In the genomic region with DNA sequence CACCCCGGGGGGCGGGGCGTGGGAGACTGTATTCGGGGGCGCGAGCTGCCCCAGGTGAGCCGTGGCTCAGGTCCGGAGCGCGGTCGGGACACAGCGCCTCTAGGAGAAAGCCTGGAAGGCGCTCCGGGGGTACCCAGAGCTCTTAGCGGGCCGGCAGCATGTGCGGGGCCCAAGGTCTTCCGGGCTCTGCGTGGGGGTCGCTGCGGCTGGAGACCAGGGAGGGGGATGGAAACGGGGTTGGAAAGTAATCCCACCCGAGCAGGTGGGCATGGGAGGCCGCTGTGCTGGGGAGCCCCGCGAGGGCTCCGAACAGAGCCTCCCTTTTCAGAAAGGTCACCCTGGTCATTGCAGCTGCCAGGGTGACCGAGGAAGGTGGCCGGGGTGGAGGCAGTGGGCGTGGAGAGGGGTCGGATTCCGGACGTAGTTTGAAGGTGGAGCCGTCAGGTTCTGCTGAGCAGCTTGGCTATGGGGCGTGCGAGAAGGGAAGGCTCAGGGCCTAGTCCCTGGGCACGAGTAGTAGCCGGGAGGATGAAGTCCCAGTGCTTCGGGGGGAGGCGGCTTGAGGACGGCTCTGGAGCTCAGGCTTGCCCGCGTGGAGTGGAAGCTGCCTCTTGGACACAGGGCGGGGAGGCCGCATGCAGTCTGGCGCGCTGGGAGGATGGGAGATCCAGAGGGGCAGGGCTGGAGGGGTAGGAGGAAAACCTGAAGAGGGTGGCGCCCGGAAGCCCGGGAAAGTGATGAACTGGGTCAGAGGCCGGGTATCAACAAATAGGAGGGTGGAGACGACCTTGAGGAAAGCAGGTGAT, we compare ENCODE assay signal across 8 cellular contexts. TPM values are rescaled to one million over a fixed set of nuclear protein-coding genes. Genes with fewer than 3 reads are reported as not detected.
DNase-seq lines count a peak whose midpoint lies in the region; TF ChIP-seq lines count a peak whose summit lies in the region.

A gene (plus strand): TSS at position 31 of the 806 bp plus-strand sequence. CDS start 9,510 bp downstream, outside the sequence.

- H3K4me3 Mint-ChIP-seq in Caco-2 (ENCODE audit: unreplicated experiment): peak within 1 kb of the TSS; percentile 85
- H3K4me3 Mint-ChIP-seq in mesothelial cell of epicardium: peak within 1 kb of the TSS; percentile 85

- H3K27me3 Mint-ChIP-seq in Caco-2 (ENCODE audit: insufficient read depth, unreplicated experiment) (no peaks in the 10 kb centered on the region), mesothelial cell of epicardium (ENCODE audit: low read depth) (no peaks in the 10 kb centered on the region)

- TF ChIP-seq CTCF in Caco-2 (IDR thresholded peaks at IDR 0.05; ENCODE audit: insufficient read depth in 1 of 2, low read depth in 1 of 2, low read length in 1 of 2, severe bottlenecking in 1 of 2, unreplicated experiment in 1 of 2) (peak in 1 of 2 experiments; percentile 3), GM20000 (IDR thresholded peaks at IDR 0.05; ENCODE audit: extremely low read depth, missing control alignments) (no peak), mesothelial cell of epicardium (IDR thresholded peaks at IDR 0.05; ENCODE audit: unreplicated experiment) (no peak)

- H3K27me3 ChIP-seq in Caco-2 (replicated peaks; ENCODE audit: control insufficient read depth, insufficient read depth, low read length) (no peaks in the 10 kb centered on the region), endocrine pancreas (ENCODE audit: control insufficient read depth, insufficient read depth, low read length) (no peaks in the 10 kb centered on the region)

- H3K9me3 ChIP-seq in Caco-2 (no peaks in the 10 kb centered on the region), endocrine pancreas (ENCODE audit: control insufficient read depth, low read length) (no peaks in the 10 kb centered on the region)

- peak within 1 kb of the TSS; percentile 90 for H3K27ac Mint-ChIP-seq in Caco-2 (ENCODE audit: unreplicated experiment)
- peak within 1 kb of the TSS; percentile 98 for H3K27ac Mint-ChIP-seq in mesothelial cell of epicardium

- BruUV-seq in Caco-2 (replicated peaks; lab: Mats Ljungman, UMichigan): no TSS peak

- intact Hi-C loops in Caco-2 (cut with micrococcal nuclease; ENCODE audit: unreplicated experiment): loop anchor here (1.0 to 5.0 kb wide), 5 partner anchors 41 to 246 kb away; a partner anchor contains a TSS

- peaks cover 10% of the 10 kb centered on the region for H3K4me1 Mint-ChIP-seq in Caco-2 (ENCODE audit: low read depth, unreplicated experiment)
- peaks cover 12% of the 10 kb centered on the region for H3K4me1 Mint-ChIP-seq in mesothelial cell of epicardium

- H3K4me1 ChIP-seq in Caco-2 (peaks cover 14% of the 10 kb centered on the region), endocrine pancreas (ENCODE audit: control insufficient read depth, insufficient read depth, low read length) (no peaks in the 10 kb centered on the region)

- no peaks in the 10 kb centered on the region for H3K36me3 ChIP-seq in Caco-2 (ENCODE audit: control insufficient read depth, insufficient read depth, low read length)
- no peaks in the 10 kb centered on the region for H3K36me3 ChIP-seq in endocrine pancreas (ENCODE audit: control insufficient read depth, insufficient read depth, low read length)

- peaks cover 11% of the 10 kb centered on the region for H3K36me3 Mint-ChIP-seq in Caco-2 (ENCODE audit: insufficient read depth, unreplicated experiment)
- peaks cover 15% of the 10 kb centered on the region for H3K36me3 Mint-ChIP-seq in mesothelial cell of epicardium

- CTCF ChIA-PET in Caco-2 (lab: Charles Lee): interaction anchor here (0.5 to 2.8 kb wide), 22 partner anchors 11 to 1341 kb away, joined by 3 to 51 read pairs (median 4); a partner anchor contains a TSS

- POLR2A ChIA-PET in Caco-2 (lab: Charles Lee): interaction anchor here (0.6 to 3.3 kb wide), 7 partner anchors 27 to 299 kb away, joined by 3 to 30 read pairs (median 3); a partner anchor contains a TSS

- H3K9ac ChIP-seq in endocrine pancreas (ENCODE audit: control insufficient read depth, insufficient read depth, low read length): peak within 1 kb of the TSS; percentile 84

- H3K4me3 ChIP-seq in Caco-2 (ENCODE audit: low read depth, low read length) (peak within 1 kb of the TSS; percentile 67), endocrine pancreas (ENCODE audit: control insufficient read depth, insufficient read depth, low read length) (peak within 1 kb of the TSS; percentile 57)

- no peaks in the 10 kb centered on the region for H3K9me3 Mint-ChIP-seq in Caco-2 (ENCODE audit: unreplicated experiment)
- peaks cover 20% of the 10 kb centered on the region for H3K9me3 Mint-ChIP-seq in mesothelial cell of epicardium

- peak; percentile 90 to 93 for DNase-seq in Caco-2
- DNase-seq in GM20000 (ENCODE audit: low spot score): peak; percentile 80
- peak; percentile 65 for DNase-seq in HS-5 (ENCODE audit: low read depth)
- DNase-seq in NOMO-1 (lab: John Stamatoyannopoulos, UW; ENCODE audit: unreplicated experiment in 2 of 2): peak; percentile 89 to 90
- peak; percentile 58 to 77 (median 63) for DNase-seq in activated CD8-positive, alpha-beta memory T cell treated with anti-CD3 and anti-CD28 coated beads for 48 hours (ENCODE audit: low read depth in 2 of 3, low spot score in 2 of 3)
- peak; percentile 53 to 79 for DNase-seq in mesothelial cell of epicardium (ENCODE audit: low spot score in 2 of 2, unreplicated experiment in 2 of 2)
- peak; percentile 59 to 67 for DNase-seq in stimulated activated CD8-positive, alpha-beta memory T cell treated with anti-CD3 and anti-CD28 coated beads, Interleukin-15, amount 100 ng/mL, for 48 hours (ENCODE audit: low read depth in 2 of 2)

RNA-seq across cellular contexts. Expression of the gene that starts here (rescaled TPM):
- 17.9 and 19.0 TPM in 2 replicates for total RNA-seq in Caco-2 (2022)
- 21.1 to 23.6 TPM (median 21.5 TPM) in 3 replicates for total RNA-seq in mesothelial cell of epicardium

Comparison
In these comparisons a context has a peak if more than half of its experiments do, and no peak if none do; other contexts are left out.
1. Peak in every context shown above with its lines: DNase-seq and H3K4me3 ChIP-seq.